ENCODE assay signal across 22 cellular contexts in genomic region chr14:77087631-77088030, GRCh38. TPM values are rescaled to one million over a fixed set of nuclear protein-coding genes. Genes with fewer than 3 reads are reported as not detected.
DNase-seq lines count a peak whose midpoint lies in the region; ATAC-seq and TF ChIP-seq lines count a peak whose summit lies in the region.
"Had no signal": no experiment of that assay in that cellular context is flagged by ENCODE, and none has a peak within 500 bp of the region (broad histone marks: within the 10 kb centered on the region; RNA-seq: fewer than 3 reads in every experiment).

No MANE protein-coding gene starts in this region.

- peaks cover 4% of the 10 kb centered on the region for H3K36me3 Mint-ChIP-seq in neural progenitor cell

- H3K27me3 ChIP-seq in foreskin keratinocyte (no peaks in the 10 kb centered on the region), neural progenitor cell (no peaks in the 10 kb centered on the region), vagina (no peaks in the 10 kb centered on the region), GM23248 (replicated peaks; ENCODE audit: insufficient read depth) (no peaks in the 10 kb centered on the region; the same call in 1 of the 2 replicates)
- H3K27me3 ChIP-seq: sigmoid colon had no signal

- peaks cover 28% of the 10 kb centered on the region for H3F3A ChIP-seq in neural progenitor cell (ENCODE audit: low read depth)
- H3F3A ChIP-seq in GM23248 (ENCODE audit: insufficient read depth) = no peaks in the 10 kb centered on the region

- H3K27ac ChIP-seq in foreskin keratinocyte (peak overlapping the region; percentile 52), neural progenitor cell (no peak overlapping the region), vagina (peak overlapping the region; percentile 52), GM23248 (no peak overlapping the region)
- H3K27ac ChIP-seq: sigmoid colon, thoracic aorta had no signal

- H3K79me2 ChIP-seq in neural progenitor cell (ENCODE audit: low read depth) = no peaks in the 10 kb centered on the region
- no peaks in the 10 kb centered on the region for H3K79me2 ChIP-seq in GM23248 (ENCODE audit: insufficient read depth)

- in situ Hi-C loops in GM23248 (cut with MboI) = loop anchor here (25.0 kb wide), 1 partner anchor 375 kb away; no protein-coding TSS in a partner anchor

- no peaks in the 10 kb centered on the region for H3K36me3 ChIP-seq in neural progenitor cell
- H3K36me3 ChIP-seq in vagina = no peaks in the 10 kb centered on the region
- no peaks in the 10 kb centered on the region for H3K36me3 ChIP-seq in GM23248 (ENCODE audit: low read depth)
- H3K36me3 ChIP-seq: sigmoid colon, thoracic aorta had no signal

- peak overlapping the region; percentile 62 for H3K27ac Mint-ChIP-seq in neural progenitor cell
- H3K27ac Mint-ChIP-seq: activated CD8-positive, alpha-beta memory T cell treated with anti-CD3 and anti-CD28 coated beads, Interleukin-2, amount 10 ng/mL, durations not matched to agents 7 days and 5 days had no signal

- H3K4me1 Mint-ChIP-seq in neural progenitor cell = peaks cover 43% of the 10 kb centered on the region

- ATAC-seq in foreskin keratinocyte = no peak
- ATAC-seq in HG02759 (IDR thresholded peaks at IDR 0.05; ENCODE audit: unreplicated experiment) = no peak
- ATAC-seq: activated CD8-positive, alpha-beta memory T cell treated with anti-CD3 and anti-CD28 coated beads, Interleukin-2, amount 10 ng/mL, durations not matched to agents 7 days and 5 days had no signal

- peak; percentile 9 for DNase-seq in NCI-H510A treated with DMSO at 0.1 percent for 48 hours (lab: John Stamatoyannopoulos, UW)
- DNase-seq in NCI-H510A (lab: John Stamatoyannopoulos, UW) = no peak
- DNase-seq in foreskin keratinocyte = no peak
- DNase-seq in neural progenitor cell (ENCODE audit: low spot score) = no peak
- DNase-seq in vagina (ENCODE audit: extremely low spot score in 2 of 2) = no peak
- DNase-seq in NOMO-1 treated with dmso at 0.1 percent for 144 hours (lab: John Stamatoyannopoulos, UW; ENCODE audit: unreplicated experiment) = no peak
- no peak for DNase-seq in GM23248
- DNase-seq: activated CD4-positive, CD25-positive, alpha-beta regulatory T cell; activated CD8-positive, alpha-beta memory T cell treated with anti-CD3 and anti-CD28 coated beads, Interleukin-2, amount 10 ng/mL, durations not matched to agents 7 days and 5 days; activated effector memory CD4-positive, alpha-beta T cell treated with anti-CD3 and anti-CD28 coated beads, Interleukin-2, amount 50 U/mL, for 16 hours; amygdala; C1 segment of cervical spinal cord; foreskin fibroblast; midbrain; NCI-H2227 treated with DMSO at 0.1 percent for 48 hours; Right ventricle myocardium superior; sigmoid colon had no signal

- no peak overlapping the region for H3K4me3 Mint-ChIP-seq in neural progenitor cell
- H3K4me3 Mint-ChIP-seq: activated CD8-positive, alpha-beta memory T cell treated with anti-CD3 and anti-CD28 coated beads, Interleukin-2, amount 10 ng/mL, durations not matched to agents 7 days and 5 days had no signal

- peaks cover 18% of the 10 kb centered on the region for H3K9me3 Mint-ChIP-seq in neural progenitor cell

- no peaks in the 10 kb centered on the region for H3K9me3 ChIP-seq in neural progenitor cell (ENCODE audit: low read depth)
- H3K9me3 ChIP-seq in vagina = no peaks in the 10 kb centered on the region
- H3K9me3 ChIP-seq in GM23248 (ENCODE audit: low read depth) = no peaks in the 10 kb centered on the region

- H4K20me1 ChIP-seq in neural progenitor cell (ENCODE audit: low read depth) (no peaks in the 10 kb centered on the region), GM23248 (ENCODE audit: insufficient read depth) (no peaks in the 10 kb centered on the region)

- WGBS in GM23248 (ENCODE audit: low coverage in 1 of 2, low lambda C conversion rate in 2 of 2, missing lambda C conversion rate in 2 of 2), 2 experiments = 17 to 23% methylated on average over 3 of the region's 3 CpGs

- no peaks in the 10 kb centered on the region for H3K9me2 ChIP-seq in GM23248 (ENCODE audit: insufficient read depth)

- no peak for TF ChIP-seq POLR2A in vagina (IDR thresholded peaks at IDR 0.05)

- H3K4me3 ChIP-seq in neural progenitor cell (no peak overlapping the region), vagina (no peak overlapping the region), GM23248 (no peak overlapping the region)
- H3K4me3 ChIP-seq: sigmoid colon, thoracic aorta had no signal

- H3K9ac ChIP-seq in neural progenitor cell = no peak overlapping the region
- no peak overlapping the region for H3K9ac ChIP-seq in GM23248

- TF ChIP-seq CTCF in foreskin keratinocyte (conservative IDR thresholded peaks at IDR 0.05) (no peak), neural progenitor cell (IDR thresholded peaks at IDR 0.05) (no peak), vagina (IDR thresholded peaks at IDR 0.05) (no peak)

- H3K27me3 Mint-ChIP-seq in neural progenitor cell (ENCODE audit: insufficient read depth, low read depth) = no peaks in the 10 kb centered on the region

- H3K4me1 ChIP-seq in foreskin keratinocyte (peaks cover 16% of the 10 kb centered on the region), neural progenitor cell (peaks cover 45% of the 10 kb centered on the region), vagina (peaks cover 7% of the 10 kb centered on the region), GM23248 (ENCODE audit: insufficient read depth) (no peaks in the 10 kb centered on the region)
- H3K4me1 ChIP-seq: sigmoid colon had no signal

- H2AFZ ChIP-seq in neural progenitor cell (replicated peaks) (no peak overlapping the region), GM23248 (no peak overlapping the region)

- intact Hi-C loops in vagina (cut with DNase I) = no loop called here

- H3K4me2 ChIP-seq in neural progenitor cell (no peak overlapping the region), GM23248 (ENCODE audit: unreplicated experiment) (no peak overlapping the region)

RNA-seq across cellular contexts. Expression of gene CIPC, which starts 10.4 kb away (rescaled TPM):
- total RNA-seq in foreskin keratinocyte = 10.0 and 10.1 TPM in 2 replicates
- polyA plus RNA-seq in foreskin keratinocyte = 2.3 and 3.0 TPM in 2 replicates
- 22.5 and 24.3 TPM in 2 replicates for total RNA-seq in neural progenitor cell (ENCODE audit: low replicate concordance)
- 43.2 TPM for total RNA-seq in vagina
- 10.8 and 14.4 TPM in 2 replicates for total RNA-seq in GM23248 (2014; rRNA removed; shearing (Covaris generic))
- polyA plus RNA-seq in GM23248 (2016; fragmentation: Nextera tagmentation; extraction: Ambion mirVana) = 5.5 and 5.6 TPM in 2 replicates

RNA-seq across cellular contexts. Expression of gene ZDHHC22, which starts 54.0 kb away (rescaled TPM):
- total RNA-seq in foreskin keratinocyte (not detected in 2 replicates), neural progenitor cell (ENCODE audit: low replicate concordance) (0.07 and 0.31 TPM in 2 replicates), vagina (not detected)
- polyA plus RNA-seq in foreskin keratinocyte (not detected in 2 replicates), GM23248 (2016; fragmentation: Nextera tagmentation; extraction: Ambion mirVana) (not detected in 2 replicates)
- not detected in 2 replicates for total RNA-seq in GM23248 (2014; rRNA removed; shearing (Covaris generic))
- total RNA-seq: A172; activated CD8-positive, alpha-beta memory T cell treated with anti-CD3 and anti-CD28 coated beads, Interleukin-2, amount 10 ng/mL, durations not matched to agents 7 days and 5 days; omental fat pad; Right ventricle myocardium superior; T-helper 1 cell treated with Interleukin-12 subunit alpha and Interleukin-12 subunit beta and Interleukin-4 antibody, amounts not matched to agents 30 ng/mL and 1 ng/mL, for 36 hours; thoracic aorta had no signal

RNA-seq across cellular contexts. Expression of gene IRF2BPL, which starts 59.1 kb away (rescaled TPM):
- total RNA-seq in foreskin keratinocyte (20.2 and 20.7 TPM in 2 replicates), neural progenitor cell (ENCODE audit: low replicate concordance) (4.8 and 14.9 TPM in 2 replicates), vagina (51.1 TPM)
- polyA plus RNA-seq in foreskin keratinocyte (8.0 and 8.7 TPM in 2 replicates), GM23248 (2016; fragmentation: Nextera tagmentation; extraction: Ambion mirVana) (4.8 and 4.9 TPM in 2 replicates)
- 43.4 and 51.0 TPM in 2 replicates for total RNA-seq in GM23248 (2014; rRNA removed; shearing (Covaris generic))

Comparison
In these comparisons a context has a peak if more than half of its experiments do, and no peak if none do; other contexts are left out.
1. H3K27ac ChIP-seq: peak in foreskin keratinocyte (single experiment) and vagina (single experiment); none in neural progenitor cell (single experiment) and GM23248 (single experiment).